1 cellular context compared by ENCODE assay signal in genomic region chr19:34926685-34927375, GRCh38.
A peak's percentile ranks its signal among the peaks of the same experiment; 100 is the strongest.
TF ChIP-seq lines count a peak whose summit lies in the region.

Gene ZNF30 (plus strand): TSS chr19:34926903. CDS start chr19:34929948, 3,045 bp downstream.

TF ChIP-seq in K562, 482 proteins besides CTCF, POLR2A, EP300 and RAD21 (continued from another document and continues in another):
- TF ChIP-seq ZNF639 (CRISPR knock-in tag; conservative IDR thresholded peaks at IDR 0.05 in 1 of 2, IDR thresholded peaks at IDR 0.05 in 1 of 2): 0 out of 4 replicates have a peak, but pooled peaks of 1 of the 2 experiments have one; percentile 36
- no peak for TF ChIP-seq C11orf30 (IDR thresholded peaks at IDR 0.05; ENCODE audit: low read depth)
- no peak for TF ChIP-seq FOXJ3 (CRISPR knock-in tag; IDR thresholded peaks at IDR 0.05)
- no peak for TF ChIP-seq ZNF140 (CRISPR knock-in tag; IDR thresholded peaks at IDR 0.05)
- peak; percentile 91 for TF ChIP-seq ZFX (CRISPR knock-in tag; IDR thresholded peaks at IDR 0.05)
- TF ChIP-seq MXD1 (CRISPR knock-in tag; IDR thresholded peaks at IDR 0.05; ENCODE audit: borderline replicate concordance, poor library complexity, severe bottlenecking): no peak
- no peak for TF ChIP-seq FOXA3 (CRISPR knock-in tag; conservative IDR thresholded peaks at IDR 0.05 in 1 of 2, IDR thresholded peaks at IDR 0.05 in 1 of 2)
- no peak for TF ChIP-seq TEAD2 (tag; IDR thresholded peaks at IDR 0.05)
- no peak for TF ChIP-seq SRSF9 (IDR thresholded peaks at IDR 0.05; ENCODE audit: borderline replicate concordance, low read depth, low read length)
- peak; percentile 62 for TF ChIP-seq POLR2B (IDR thresholded peaks at IDR 0.05; ENCODE audit: low read depth, partially characterized antibody)
- TF ChIP-seq GABPA (tag; conservative IDR thresholded peaks at IDR 0.05; ENCODE audit: low read depth): peak; percentile 38; the same call in 1 of the 2 replicates
- peak; percentile 97 to 98 for TF ChIP-seq NRF1 (conservative IDR thresholded peaks at IDR 0.05 in 1 of 2, IDR thresholded peaks at IDR 0.05 in 1 of 2)
- no peak for TF ChIP-seq ZNF740 (CRISPR knock-in tag; IDR thresholded peaks at IDR 0.05)
- TF ChIP-seq ZNF740 (tag; IDR thresholded peaks at IDR 0.05): no peak
- TF ChIP-seq RNF219 (CRISPR knock-in tag; IDR thresholded peaks at IDR 0.05): no peak
- TF ChIP-seq ZBTB2 (IDR thresholded peaks at IDR 0.05): peak; percentile 93
- TF ChIP-seq CREB3L1 (IDR thresholded peaks at IDR 0.05; ENCODE audit: borderline replicate concordance, low read depth): peak; percentile 60; the same call in 1 of the 2 replicates
- no peak for TF ChIP-seq FIP1L1 (IDR thresholded peaks at IDR 0.05; ENCODE audit: low read depth, low read length, poor library complexity, severe bottlenecking)
- TF ChIP-seq CBFA2T3 (IDR thresholded peaks at IDR 0.05): no peak
- TF ChIP-seq ATF7 (IDR thresholded peaks at IDR 0.05): 0 out of 2 replicates have a peak, but pooled peaks have one; percentile 33
- TF ChIP-seq ESRRA (IDR thresholded peaks at IDR 0.05; ENCODE audit: borderline replicate concordance, low read depth): no peak
- no peak for TF ChIP-seq ZNF146 (CRISPR knock-in tag; IDR thresholded peaks at IDR 0.05; ENCODE audit: unreplicated experiment)
- no peak for TF ChIP-seq KLF6 (CRISPR knock-in tag; IDR thresholded peaks at IDR 0.05; ENCODE audit: borderline replicate concordance)
- no peak for TF ChIP-seq E4F1 (CRISPR knock-in tag; IDR thresholded peaks at IDR 0.05; ENCODE audit: borderline replicate concordance)
- TF ChIP-seq ZNF518B (CRISPR knock-in tag; IDR thresholded peaks at IDR 0.05): no peak
- peak; percentile 52 to 68; a peak in 3 of 4 replicates for TF ChIP-seq MNT (conservative IDR thresholded peaks at IDR 0.05)
- TF ChIP-seq SOX6 (IDR thresholded peaks at IDR 0.05): 0 out of 2 replicates have a peak, but pooled peaks have one; percentile 12
- no peak for TF ChIP-seq SPI1 (IDR thresholded peaks at IDR 0.05; ENCODE audit: borderline replicate concordance, low read depth, low read length)
- peak; percentile 45; the same call in 1 of the 2 replicates for TF ChIP-seq HDAC2 (IDR thresholded peaks at IDR 0.05)
- no peak for TF ChIP-seq CHD4 (IDR thresholded peaks at IDR 0.05; ENCODE audit: insufficient read depth, insufficient replicate concordance, low read depth, low read length, poor library complexity, severe bottlenecking)
- TF ChIP-seq GMEB1 (CRISPR knock-in tag; IDR thresholded peaks at IDR 0.05): peak; percentile 70
- no peak for TF ChIP-seq NR4A1 (CRISPR knock-in tag; IDR thresholded peaks at IDR 0.05)
- no peak for TF ChIP-seq NR4A1 (tag; IDR thresholded peaks at IDR 0.05)
- peak; percentile 76; the same call in 1 of the 2 replicates for TF ChIP-seq PHF8 (IDR thresholded peaks at IDR 0.05; ENCODE audit: borderline replicate concordance, low read length)
- TF ChIP-seq MAX (CRISPR knock-in tag; IDR thresholded peaks at IDR 0.05): 0 out of 2 replicates have a peak, but pooled peaks have one; percentile 46
- peak; percentile 39; the same call in 1 of the 2 replicates for TF ChIP-seq CTBP1 (IDR thresholded peaks at IDR 0.05; ENCODE audit: borderline replicate concordance)
- TF ChIP-seq KAT7 (CRISPR knock-in tag; IDR thresholded peaks at IDR 0.05; ENCODE audit: borderline replicate concordance): no peak
- no peak for TF ChIP-seq PML (IDR thresholded peaks at IDR 0.05; ENCODE audit: low read length)
- no peak for TF ChIP-seq HDAC8 (tag; IDR thresholded peaks at IDR 0.05)
- TF ChIP-seq HMG20B (CRISPR knock-in tag; IDR thresholded peaks at IDR 0.05): no peak
- 0 out of 2 replicates have a peak, but pooled peaks have one; percentile 23 for TF ChIP-seq E2F3 (CRISPR knock-in tag; IDR thresholded peaks at IDR 0.05)
- TF ChIP-seq ERF (CRISPR knock-in tag; IDR thresholded peaks at IDR 0.05): 0 out of 2 replicates have a peak, but pooled peaks have one; percentile 20
- TF ChIP-seq ZBTB7A (IDR thresholded peaks at IDR 0.05; ENCODE audit: borderline replicate concordance, control insufficient read depth, low read depth, low read length): peak; percentile 32; the same call in 1 of the 2 replicates
- TF ChIP-seq KDM5B (IDR thresholded peaks at IDR 0.05; ENCODE audit: insufficient replicate concordance, low read depth, low read length): peak; percentile 80
- no peak for TF ChIP-seq CEBPG (CRISPR knock-in tag; IDR thresholded peaks at IDR 0.05)
- no peak for TF ChIP-seq CEBPG (tag; conservative IDR thresholded peaks at IDR 0.05 in 1 of 2, IDR thresholded peaks at IDR 0.05 in 1 of 2)
- TF ChIP-seq FOSL1 (tag; conservative IDR thresholded peaks at IDR 0.05): no peak
- no peak for TF ChIP-seq COPS2 (conservative IDR thresholded peaks at IDR 0.05)
- TF ChIP-seq RBFOX2 (IDR thresholded peaks at IDR 0.05; ENCODE audit: low read depth, low read length): peak; percentile 75
